1 cellular context compared by ENCODE assay signal in the genomic region with DNA sequence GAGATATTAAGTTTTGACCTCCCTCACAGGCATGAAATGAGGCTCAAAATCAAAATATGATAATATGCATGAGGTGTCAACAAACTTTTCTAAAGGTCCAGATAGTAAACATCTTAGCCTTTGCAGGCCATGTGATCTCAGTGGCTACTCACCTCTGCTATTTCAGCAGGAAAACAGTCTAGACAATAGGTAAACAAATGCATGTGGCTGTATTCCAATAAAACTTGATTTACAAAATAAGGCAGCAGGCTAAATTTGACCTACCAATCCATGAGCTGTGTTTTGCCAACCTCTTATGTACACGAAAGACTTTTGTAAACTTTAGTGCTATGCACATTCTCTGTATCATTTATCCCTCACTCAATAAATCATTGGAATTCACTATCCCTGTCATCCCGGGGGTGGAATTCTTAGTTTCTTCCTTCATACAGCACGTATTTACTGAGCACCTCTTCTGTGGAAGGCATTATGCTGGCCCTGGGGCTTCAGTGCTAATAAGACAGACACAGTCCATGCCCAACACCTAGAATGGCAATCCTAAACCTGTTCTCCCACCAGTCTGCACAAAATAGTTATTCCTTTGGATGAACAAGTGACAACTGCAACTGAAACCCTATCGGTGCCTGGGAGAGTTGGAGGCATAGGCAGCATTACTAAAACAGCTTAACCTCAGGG.
TF ChIP-seq lines count a peak whose summit lies in the region.

No MANE protein-coding gene starts in this region.

TF ChIP-seq in IMR-90, 13 proteins besides CTCF, POLR2A, EP300 and RAD21:
- no peak for TF ChIP-seq NFE2L2 (IDR thresholded peaks at IDR 0.05; ENCODE audit: low read depth, low read length)
- TF ChIP-seq, protein P1, sequence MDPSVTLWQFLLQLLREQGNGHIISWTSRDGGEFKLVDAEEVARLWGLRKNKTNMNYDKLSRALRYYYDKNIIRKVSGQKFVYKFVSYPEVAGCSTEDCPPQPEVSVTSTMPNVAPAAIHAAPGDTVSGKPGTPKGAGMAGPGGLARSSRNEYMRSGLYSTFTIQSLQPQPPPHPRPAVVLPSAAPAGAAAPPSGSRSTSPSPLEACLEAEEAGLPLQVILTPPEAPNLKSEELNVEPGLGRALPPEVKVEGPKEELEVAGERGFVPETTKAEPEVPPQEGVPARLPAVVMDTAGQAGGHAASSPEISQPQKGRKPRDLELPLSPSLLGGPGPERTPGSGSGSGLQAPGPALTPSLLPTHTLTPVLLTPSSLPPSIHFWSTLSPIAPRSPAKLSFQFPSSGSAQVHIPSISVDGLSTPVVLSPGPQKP (IDR thresholded peaks at IDR 0.05; ENCODE audit: borderline replicate concordance, low read depth, low read length), result no peak
- TF ChIP-seq, protein P2, sequence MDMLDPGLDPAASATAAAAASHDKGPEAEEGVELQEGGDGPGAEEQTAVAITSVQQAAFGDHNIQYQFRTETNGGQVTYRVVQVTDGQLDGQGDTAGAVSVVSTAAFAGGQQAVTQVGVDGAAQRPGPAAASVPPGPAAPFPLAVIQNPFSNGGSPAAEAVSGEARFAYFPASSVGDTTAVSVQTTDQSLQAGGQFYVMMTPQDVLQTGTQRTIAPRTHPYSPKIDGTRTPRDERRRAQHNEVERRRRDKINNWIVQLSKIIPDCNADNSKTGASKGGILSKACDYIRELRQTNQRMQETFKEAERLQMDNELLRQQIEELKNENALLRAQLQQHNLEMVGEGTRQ (IDR thresholded peaks at IDR 0.05; ENCODE audit: low read depth, low read length), result 0 out of 2 replicates have a peak, but pooled peaks have one; percentile 5
